Comparison of ENCODE assay signal across 27 cellular contexts in the genomic region with DNA sequence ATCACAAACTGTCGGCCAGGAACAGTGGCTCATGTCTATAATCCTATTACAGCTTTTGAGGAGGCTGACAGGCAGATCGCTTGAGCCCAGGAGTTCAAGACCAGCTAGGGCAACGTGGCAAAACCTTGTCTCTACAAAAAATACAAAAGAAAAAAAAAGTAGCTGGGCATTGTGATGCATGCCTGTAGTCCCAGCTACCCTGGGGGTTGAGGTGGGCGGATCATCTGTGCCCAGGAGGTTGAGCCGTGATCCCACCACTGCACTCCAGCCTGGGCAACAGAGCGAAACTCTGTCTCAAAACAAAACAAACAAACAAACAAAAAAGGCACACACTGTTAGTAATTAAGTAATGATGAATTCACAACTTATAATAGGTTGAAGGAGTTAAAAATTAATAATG.
"Had no signal": no experiment of that assay in that cellular context is flagged by ENCODE, and none has a peak within 500 bp of the region (broad histone marks: within the 10 kb centered on the region; RNA-seq: fewer than 3 reads in every experiment).

No MANE protein-coding gene starts in this region.

- H3K4me3 ChIP-seq: left ventricle myocardium inferior, lung, mucosa of descending colon, skin epidermis, stomach, testis, thyroid gland, upper lobe of right lung had no signal

- H3K27me3 ChIP-seq: stomach, testis, thyroid gland, upper lobe of right lung had no signal

- H3K9me3 ChIP-seq: left ventricle myocardium inferior, mucosa of descending colon, stomach, testis, thyroid gland, upper lobe of right lung had no signal

- FAIRE-seq: urothelium cell line had no signal

- H3K27ac Mint-ChIP-seq: memory B cell; naive thymus-derived CD4-positive, alpha-beta T cell; natural killer cell treated with Interleukin-12 subunit alpha and Interleukin-12 subunit beta and Interleukin-15 and Interleukin-18, amount 100 ng/mL, for 72 hours; progenitor cell of endocrine pancreas; stimulated activated naive B cell treated with anti-CD40 and anti-IgM and Interleukin-4, amounts not matched to agents 10 μg/mL and 1 μg/mL and 100 μg/mL, for 72 hours had no signal

- H3K27ac ChIP-seq: left ventricle myocardium inferior, stomach, testis, thyroid gland, upper lobe of right lung had no signal

- H3K4me1 ChIP-seq: left ventricle myocardium inferior, testis, thyroid gland, upper lobe of right lung had no signal

- H3K36me3 Mint-ChIP-seq: memory B cell; naive thymus-derived CD4-positive, alpha-beta T cell; stimulated activated naive B cell treated with anti-CD40 and anti-IgM and Interleukin-4, amounts not matched to agents 10 μg/mL and 1 μg/mL and 100 μg/mL, for 72 hours had no signal

- DNase-seq: hypothalamus; islet precursor cell; left ventricle myocardium inferior; midbrain; mucosa of descending colon; naive thymus-derived CD4-positive, alpha-beta T cell; nucleus accumbens; retina; right cardiac atrium; stimulated activated CD4-positive, alpha-beta T cell treated with anti-CD3 and anti-CD28 coated beads, Interleukin-12 subunit alpha, Interleukin-12 subunit beta, amount 100 ng/mL, for 4 hours; stimulated activated CD4-positive, alpha-beta T cell treated with anti-CD3 and anti-CD28 coated beads, Interleukin-15, amount 100 ng/mL, for 24 hours; stimulated activated CD4-positive, alpha-beta T cell treated with anti-CD3 and anti-CD28 coated beads, Interleukin-2, amount 100 ng/mL, for 24 hours; stimulated activated CD4-positive, alpha-beta T cell treated with anti-CD3 and anti-CD28 coated beads, Interleukin-4, amount 100 ng/mL, for 1 hour; stimulated activated naive B cell treated with anti-CD40 and anti-IgM and Interleukin-4, amounts not matched to agents 10 μg/mL and 1 μg/mL and 100 μg/mL, for 72 hours; stimulated activated naive CD8-positive, alpha-beta T cell treated with anti-CD3 and anti-CD28 coated beads, Interleukin-15, Interleukin-2, amounts not matched to agents 100 U/mL and 50 U/mL, for 24 hours; stomach; testis; thyroid gland; trophoblast cell; upper lobe of right lung had no signal

- H3K4me3 Mint-ChIP-seq: memory B cell; naive thymus-derived CD4-positive, alpha-beta T cell; natural killer cell treated with Interleukin-12 subunit alpha and Interleukin-12 subunit beta and Interleukin-15 and Interleukin-18, amount 100 ng/mL, for 72 hours; stimulated activated naive B cell treated with anti-CD40 and anti-IgM and Interleukin-4, amounts not matched to agents 10 μg/mL and 1 μg/mL and 100 μg/mL, for 72 hours had no signal

- H3K4me1 Mint-ChIP-seq: memory B cell; naive thymus-derived CD4-positive, alpha-beta T cell; stimulated activated naive B cell treated with anti-CD40 and anti-IgM and Interleukin-4, amounts not matched to agents 10 μg/mL and 1 μg/mL and 100 μg/mL, for 72 hours had no signal

- ATAC-seq: mucosa of descending colon; naive thymus-derived CD4-positive, alpha-beta T cell; natural killer cell treated with Interleukin-12 subunit alpha and Interleukin-12 subunit beta and Interleukin-15 and Interleukin-18, amount 100 ng/mL, for 72 hours; right cardiac atrium; sciatic nerve; stimulated activated naive B cell treated with anti-CD40 and anti-IgM and Interleukin-4, amounts not matched to agents 10 μg/mL and 1 μg/mL and 100 μg/mL, for 72 hours; stimulated activated naive CD8-positive, alpha-beta T cell treated with anti-CD3 and anti-CD28 coated beads, Interleukin-15, Interleukin-2, amounts not matched to agents 100 U/mL and 50 U/mL, for 24 hours; upper lobe of right lung had no signal

- H3K36me3 ChIP-seq: left ventricle myocardium inferior, stomach, thyroid gland, upper lobe of right lung had no signal

- H3K9me3 Mint-ChIP-seq: memory B cell; stimulated activated naive B cell treated with anti-CD40 and anti-IgM and Interleukin-4, amounts not matched to agents 10 μg/mL and 1 μg/mL and 100 μg/mL, for 72 hours had no signal

- H3K27me3 Mint-ChIP-seq: memory B cell; naive thymus-derived CD4-positive, alpha-beta T cell; natural killer cell treated with Interleukin-12 subunit alpha and Interleukin-12 subunit beta and Interleukin-15 and Interleukin-18, amount 100 ng/mL, for 72 hours; progenitor cell of endocrine pancreas; stimulated activated naive B cell treated with anti-CD40 and anti-IgM and Interleukin-4, amounts not matched to agents 10 μg/mL and 1 μg/mL and 100 μg/mL, for 72 hours had no signal
